13 cellular contexts compared by ENCODE assay signal in genomic region chr11:111731839-111732238, GRCh38. TPM values are rescaled to one million over a fixed set of nuclear protein-coding genes. Genes with fewer than 3 reads are reported as not detected.
DNase-seq lines count a peak whose midpoint lies in the region; ATAC-seq, FAIRE-seq and TF ChIP-seq lines count a peak whose summit lies in the region.
"Had no signal": no experiment of that assay in that cellular context is flagged by ENCODE, and none has a peak within 500 bp of the region (broad histone marks: within the 10 kb centered on the region; RNA-seq: fewer than 3 reads in every experiment).

No MANE protein-coding gene starts in this region.

- H3K9me3 ChIP-seq in right atrium auricular region (no peaks in the 10 kb centered on the region), parathyroid adenoma (ENCODE audit: control insufficient read depth, low read length) (no peaks in the 10 kb centered on the region), upper lobe of right lung (no peaks in the 10 kb centered on the region)

- H3K36me3 Mint-ChIP-seq in activated naive CD4-positive, alpha-beta T cell treated with anti-CD3 and anti-CD28 coated beads, Interleukin-2, amount 10 ng/mL, durations not matched to agents 7 days and 5 days = no peaks in the 10 kb centered on the region
- peaks cover 38% of the 10 kb centered on the region for H3K36me3 Mint-ChIP-seq in activated T-cell treated with anti-CD3 and anti-CD28 coated beads, Interleukin-2, amount 50 U/mL, for 24 hours (ENCODE audit: low read depth)

- H3K4me2 ChIP-seq in parathyroid adenoma (ENCODE audit: low read length) = no peak overlapping the region

- H3K36me3 ChIP-seq in right atrium auricular region (peaks cover 11% of the 10 kb centered on the region), parathyroid adenoma (ENCODE audit: control insufficient read depth, insufficient read depth, low read length) (no peaks in the 10 kb centered on the region), upper lobe of right lung (peaks cover 4% of the 10 kb centered on the region)

- H3K9me3 Mint-ChIP-seq in activated naive CD4-positive, alpha-beta T cell treated with anti-CD3 and anti-CD28 coated beads, Interleukin-2, amount 10 ng/mL, durations not matched to agents 7 days and 5 days = no peaks in the 10 kb centered on the region
- no peaks in the 10 kb centered on the region for H3K9me3 Mint-ChIP-seq in activated T-cell treated with anti-CD3 and anti-CD28 coated beads, Interleukin-2, amount 50 U/mL, for 24 hours

- H3K79me2 ChIP-seq in parathyroid adenoma = no peaks in the 10 kb centered on the region

- H3K27me3 ChIP-seq in right atrium auricular region = no peaks in the 10 kb centered on the region
- H3K27me3 ChIP-seq in parathyroid adenoma (ENCODE audit: control insufficient read depth, insufficient read depth, low read length) = no peaks in the 10 kb centered on the region
- H3K27me3 ChIP-seq in upper lobe of right lung = no peaks in the 10 kb centered on the region

- H3K4me1 Mint-ChIP-seq in activated naive CD4-positive, alpha-beta T cell treated with anti-CD3 and anti-CD28 coated beads, Interleukin-2, amount 10 ng/mL, durations not matched to agents 7 days and 5 days = peaks cover 2% of the 10 kb centered on the region
- H3K4me1 Mint-ChIP-seq in activated T-cell treated with anti-CD3 and anti-CD28 coated beads, Interleukin-2, amount 50 U/mL, for 24 hours (ENCODE audit: low read depth) = peaks cover 12% of the 10 kb centered on the region

- no peak overlapping the region for H2AFZ ChIP-seq in parathyroid adenoma

- ATAC-seq in upper lobe of right lung = no peak
- ATAC-seq in HG02884 (IDR thresholded peaks at IDR 0.05; ENCODE audit: unreplicated experiment) = no peak
- ATAC-seq: stimulated activated naive CD8-positive, alpha-beta T cell treated with anti-CD3 and anti-CD28 coated beads, Interleukin-15, Interleukin-2, amounts not matched to agents 100 U/mL and 50 U/mL, for 24 hours had no signal

- peak overlapping the region; percentile 60 for H3K27ac Mint-ChIP-seq in activated naive CD4-positive, alpha-beta T cell treated with anti-CD3 and anti-CD28 coated beads, Interleukin-2, amount 10 ng/mL, durations not matched to agents 7 days and 5 days
- no peak overlapping the region for H3K27ac Mint-ChIP-seq in activated T-cell treated with anti-CD3 and anti-CD28 coated beads, Interleukin-2, amount 50 U/mL, for 24 hours

- H3K9ac ChIP-seq in parathyroid adenoma = no peak overlapping the region

- CTCF ChIA-PET in activated naive CD4-positive, alpha-beta T cell treated with anti-CD3 and anti-CD28 coated beads, Interleukin-2, amount 10 ng/mL, durations not matched to agents 7 days and 5 days (lab: Charles Lee) = no interaction called here

- TF ChIP-seq CTCF in right atrium auricular region (IDR thresholded peaks at IDR 0.05) (no peak), parathyroid adenoma (IDR thresholded peaks at IDR 0.05) (no peak), upper lobe of right lung (IDR thresholded peaks at IDR 0.05) (no peak)

- no peaks in the 10 kb centered on the region for H3K27me3 Mint-ChIP-seq in activated naive CD4-positive, alpha-beta T cell treated with anti-CD3 and anti-CD28 coated beads, Interleukin-2, amount 10 ng/mL, durations not matched to agents 7 days and 5 days
- no peaks in the 10 kb centered on the region for H3K27me3 Mint-ChIP-seq in activated T-cell treated with anti-CD3 and anti-CD28 coated beads, Interleukin-2, amount 50 U/mL, for 24 hours

- H3K4me3 ChIP-seq in right atrium auricular region (no peak overlapping the region), parathyroid adenoma (ENCODE audit: low read depth, low read length) (no peak overlapping the region), upper lobe of right lung (no peak overlapping the region)

- H3K27ac ChIP-seq in right atrium auricular region (peak overlapping the region; percentile 91 to 97), parathyroid adenoma (peak overlapping the region; percentile 99), upper lobe of right lung (peak overlapping the region; percentile 97)

- FAIRE-seq in frontal cortex (lab: Jason Lieb, UNC) = no peak
- FAIRE-seq: A204.1 had no signal

- DNase-seq in activated naive CD4-positive, alpha-beta T cell treated with anti-CD3 and anti-CD28 coated beads, Interleukin-2, amount 10 ng/mL, durations not matched to agents 7 days and 5 days = no peak
- no peak for DNase-seq in activated naive CD4-positive, alpha-beta T cell treated with Interleukin-2 at 50 U/mL for 16 hours
- DNase-seq in right atrium auricular region (ENCODE audit: low spot score) = no peak
- DNase-seq in upper lobe of right lung = no peak
- DNase-seq in activated T-cell treated with anti-CD3 and anti-CD28 coated beads, Interleukin-2, amount 50 U/mL, for 24 hours = no peak
- DNase-seq in frontal cortex (ENCODE audit: low spot score in 2 of 2) = no peak
- DNase-seq: activated CD4-positive, alpha-beta T cell treated with anti-CD3 and anti-CD28 coated beads for 4 hours; activated effector memory CD4-positive, alpha-beta T cell treated with Interleukin-2 at 50 U/mL for 16 hours; stimulated activated CD4-positive, alpha-beta T cell treated with anti-CD3 and anti-CD28 coated beads, Interleukin-4, amount 100 ng/mL, for 4 hours; stimulated activated naive CD8-positive, alpha-beta T cell treated with anti-CD3 and anti-CD28 coated beads, Interleukin-15, Interleukin-2, amounts not matched to agents 100 U/mL and 50 U/mL, for 24 hours had no signal

- intact Hi-C loops in upper lobe of right lung (cut with DNase I) = no loop called here

- H3K4me1 ChIP-seq in right atrium auricular region (peaks cover 0 to 80% of the 10 kb centered on the region in 2 donors), parathyroid adenoma (peaks cover 30% of the 10 kb centered on the region), upper lobe of right lung (peaks cover 61% of the 10 kb centered on the region)

- no peak overlapping the region for H3K4me3 Mint-ChIP-seq in activated naive CD4-positive, alpha-beta T cell treated with anti-CD3 and anti-CD28 coated beads, Interleukin-2, amount 10 ng/mL, durations not matched to agents 7 days and 5 days
- H3K4me3 Mint-ChIP-seq in activated T-cell treated with anti-CD3 and anti-CD28 coated beads, Interleukin-2, amount 50 U/mL, for 24 hours = no peak overlapping the region

RNA-seq across cellular contexts. Expression of gene PPP2R1B, which starts 34.4 kb away (rescaled TPM):
- total RNA-seq in right atrium auricular region (10 to 100 TPM in 1 of 2 donors, 1 to 10 TPM in 1; 6.5 to 13.2 TPM), upper lobe of right lung (26.7 TPM), frontal cortex (22.0 TPM)
